11 cellular contexts compared by ENCODE assay signal in the genomic region with DNA sequence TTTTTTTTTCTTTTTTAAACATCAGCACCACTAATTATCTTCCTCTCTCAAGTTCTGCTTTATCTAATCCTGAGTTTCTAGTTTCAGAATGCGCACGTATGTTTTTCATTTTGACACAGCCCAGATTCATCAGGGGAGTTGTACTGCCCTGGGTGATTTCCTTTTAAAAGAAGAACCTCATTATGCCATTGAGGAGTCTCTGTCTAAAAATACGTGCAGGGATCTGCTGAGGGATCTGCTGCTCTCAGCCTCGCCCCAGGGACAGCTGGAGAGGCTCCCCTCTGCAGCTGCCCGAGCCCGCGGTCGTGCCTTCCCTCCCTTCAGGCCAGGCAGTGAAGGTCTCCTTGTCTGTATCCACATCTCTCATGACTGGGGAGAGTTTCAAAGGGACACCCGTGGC.
A peak's percentile ranks its signal among the peaks of the same experiment; 100 is the strongest.
DNase-seq lines count a peak whose midpoint lies in the region; ATAC-seq, FAIRE-seq and TF ChIP-seq lines count a peak whose summit lies in the region.
"Had no signal": no experiment of that assay in that cellular context is flagged by ENCODE, and none has a peak within 500 bp of the region (broad histone marks: within the 10 kb centered on the region; RNA-seq: fewer than 3 reads in every experiment).

No MANE protein-coding gene starts in this region.

- H3K36me3 ChIP-seq in adipocyte (ENCODE audit: control insufficient read depth, insufficient read depth, low read length, severe bottlenecking) (no peaks in the 10 kb centered on the region), testis (ENCODE audit: low read depth, missing control alignments) (no peaks in the 10 kb centered on the region)
- H3K36me3 ChIP-seq: thoracic aorta had no signal

- H3K4me1 ChIP-seq in adipocyte (ENCODE audit: control insufficient read depth, insufficient read depth, low read length) (peaks cover 23% of the 10 kb centered on the region), testis (no peaks in the 10 kb centered on the region)

- H3K9me3 ChIP-seq in adipocyte (ENCODE audit: control insufficient read depth, low read length) (no peaks in the 10 kb centered on the region), testis (no peaks in the 10 kb centered on the region)
- H3K9me3 ChIP-seq: thoracic aorta had no signal

- FAIRE-seq in GM12892 (lab: Jason Lieb, UNC), result peak; percentile 5

- H3K9ac ChIP-seq in adipocyte (ENCODE audit: low read length), result no peak overlapping the region

- no peak for TF ChIP-seq CTCF in testis (IDR thresholded peaks at IDR 0.05)

- H3K4me3 ChIP-seq in adipocyte (ENCODE audit: low read length) (no peak overlapping the region), testis (no peak overlapping the region)
- H3K4me3 ChIP-seq: thoracic aorta had no signal

- H3K27me3 ChIP-seq in adipocyte (replicated peaks; ENCODE audit: control insufficient read depth, insufficient read depth, low read length), result no peaks in the 10 kb centered on the region
- no peaks in the 10 kb centered on the region for H3K27me3 ChIP-seq in testis

- peak; percentile 70 for ATAC-seq in HG03039 (IDR thresholded peaks at IDR 0.05; ENCODE audit: unreplicated experiment)
- ATAC-seq: effector memory CD8-positive, alpha-beta T cell had no signal

- H3K27ac ChIP-seq in testis, result no peak overlapping the region
- H3K27ac ChIP-seq: thoracic aorta had no signal

- WGBS in testis, 2 donors, result 68 to 70% methylated on average over 9 of the region's 9 CpGs

- DNase-seq in GM12892 (ENCODE audit: insufficient read length) (peak; percentile 19), GM19238 (ENCODE audit: insufficient read length, low spot score) (peak; percentile 30), adipocyte (ENCODE audit: low read depth) (peak; percentile 19), dedifferentiated amniotic fluid mesenchymal stem cell (ENCODE audit: extremely low spot score) (no peak), NCI-H345 (lab: John Stamatoyannopoulos, UW) (no peak), testis (no peak), hippocampal formation (lab: John Stamatoyannopoulos, UW) (no peak)
- DNase-seq: effector memory CD8-positive, alpha-beta T cell; left cardiac atrium had no signal

- intact Hi-C loops in testis (cut with DNase I; ENCODE audit: low total_unique reads), result no loop called here

- TF ChIP-seq POLR2A in GM12892 (IDR thresholded peaks at IDR 0.05; ENCODE audit: low read depth, low read length) (no peak), testis (IDR thresholded peaks at IDR 0.05) (no peak)

Comparison
In these comparisons a context has a peak if more than half of its experiments do, and no peak if none do; other contexts are left out.
1. DNase-seq: peak in GM12892 (single experiment), GM19238 (single experiment) and adipocyte (single experiment); none in dedifferentiated amniotic fluid mesenchymal stem cell (single experiment), NCI-H345 (single experiment), testis (single experiment) and hippocampal formation (0 of 2).